1 cellular context compared by ENCODE assay signal in genomic region chr9:91282292-91282691, GRCh38.
TF ChIP-seq lines count a peak whose summit lies in the region.

No MANE protein-coding gene starts in this region.

TF ChIP-seq in HepG2, 621 proteins besides CTCF, POLR2A, EP300 and RAD21:
- no peak for TF ChIP-seq CBX1 (IDR thresholded peaks at IDR 0.05; ENCODE audit: low read depth)
- TF ChIP-seq RNF2 (conservative IDR thresholded peaks at IDR 0.05; ENCODE audit: low read depth) = no peak
- TF ChIP-seq FOXA3 (CRISPR knock-in tag; IDR thresholded peaks at IDR 0.05) = peak; percentile 76; the same call in 1 of the 2 replicates
- TF ChIP-seq, protein P1, sequence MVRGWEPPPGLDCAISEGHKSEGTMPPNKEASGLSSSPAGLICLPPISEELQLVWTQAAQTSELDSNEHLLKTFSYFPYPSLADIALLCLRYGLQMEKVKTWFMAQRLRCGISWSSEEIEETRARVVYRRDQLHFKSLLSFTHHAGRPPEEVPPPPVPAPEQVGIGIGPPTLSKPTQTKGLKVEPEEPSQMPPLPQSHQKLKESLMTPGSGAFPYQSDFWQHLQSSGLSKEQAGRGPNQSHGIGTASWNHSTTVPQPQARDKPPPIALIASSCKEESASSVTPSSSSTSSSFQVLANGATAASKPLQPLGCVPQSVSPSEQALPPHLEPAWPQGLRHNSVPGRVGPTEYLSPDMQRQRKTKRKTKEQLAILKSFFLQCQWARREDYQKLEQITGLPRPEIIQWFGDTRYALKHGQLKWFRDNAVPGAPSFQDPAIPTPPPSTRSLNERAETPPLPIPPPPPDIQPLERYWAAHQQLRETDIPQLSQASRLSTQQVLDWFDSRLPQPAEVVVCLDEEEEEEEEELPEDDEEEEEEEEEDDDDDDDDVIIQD (CRISPR knock-in tag; IDR thresholded peaks at IDR 0.05; ENCODE audit: low read depth) = 0 out of 2 replicates have a peak, but pooled peaks have one; percentile 21
- peak; percentile 67 for TF ChIP-seq FOSL2 (CRISPR knock-in tag; IDR thresholded peaks at IDR 0.05)
- no peak for TF ChIP-seq FOXP1 (IDR thresholded peaks at IDR 0.05)
- peak; percentile 46; the same call in 1 of the 2 replicates for TF ChIP-seq FOXP1 (CRISPR knock-in tag; IDR thresholded peaks at IDR 0.05)
- no peak for TF ChIP-seq FOXA1 (IDR thresholded peaks at IDR 0.05)
- peak; percentile 60 for TF ChIP-seq FOXA1 (CRISPR knock-in tag; IDR thresholded peaks at IDR 0.05)
